ENCODE assay signal across 8 cellular contexts in genomic region chr14:63045234-63045611, GRCh38. TPM values are rescaled to one million over a fixed set of nuclear protein-coding genes. Genes with fewer than 3 reads are reported as not detected.
DNase-seq lines count a peak whose midpoint lies in the region; ATAC-seq, FAIRE-seq and TF ChIP-seq lines count a peak whose summit lies in the region.

TSS of gene KCNH5 (minus strand) at chr14:63045458. CDS start at chr14:63045186, 272 bp downstream.

- no peaks in the 10 kb centered on the region for H3K36me3 Mint-ChIP-seq in nephron progenitor cell (ENCODE audit: low read depth)

- peak within 1 kb of the TSS; percentile 41; the same call in 1 of the 2 replicates for H3K18ac ChIP-seq in H1 (ENCODE audit: extremely low read depth, low read length)

- peak within 1 kb of the TSS; percentile 26; the same call in 1 of the 2 replicates for H2BK15ac ChIP-seq in H1 (ENCODE audit: low read length)

- H3K9me3 Mint-ChIP-seq in nephron progenitor cell: no peaks in the 10 kb centered on the region

- H4K5ac ChIP-seq in H1 (ENCODE audit: insufficient read length, low read depth, low read length): peak within 1 kb of the TSS; percentile 40

- POLR2A ChIA-PET in AG04450 (lab: Yijun Ruan, JAX) (no interaction called here), H1 (lab: Charles Lee; ENCODE audit: partially characterized antibody) (interaction anchor here (0.8 to 1.0 kb wide), 2 partner anchors 35 to 165 kb away, joined by 3 read pairs; no protein-coding TSS in a partner anchor)

- TF ChIP-seq CTCF in AG04450 (IDR thresholded peaks at IDR 0.05; ENCODE audit: low read depth, low read length) (no peak), H1 (IDR thresholded peaks at IDR 0.05; ENCODE audit: control extremely low read depth in 1 of 3, insufficient read depth in 1 of 3, low read depth in 1 of 3, low read length in 3 of 3) (no peak), nephron progenitor cell (IDR thresholded peaks at IDR 0.05) (no peak)

- H3K27me3 ChIP-seq in AG04450 (ENCODE audit: control insufficient read depth, insufficient read depth, low read length) (peaks cover 28% of the 10 kb centered on the region), H1 (replicated peaks in 1 of 4; ENCODE audit: control insufficient read depth in 3 of 4, extremely low read depth in 1 of 4, insufficient read depth in 3 of 4, low read length in 3 of 4) (peaks cover 4 to 24% (median 17%) of the 10 kb centered on the region in 4 experiments), Karpas-422 (ENCODE audit: low read length) (0 out of 2 replicates have a peak, but pooled peaks cover 4% of the 10 kb centered on the region)

- H2BK20ac ChIP-seq in H1 (ENCODE audit: low read length): 0 out of 2 replicates have a peak within 1 kb of the TSS, but pooled peaks have one; percentile 21

- no peak for TF ChIP-seq EP300 in H1 (IDR thresholded peaks at IDR 0.05; ENCODE audit: borderline replicate concordance in 1 of 2, low read depth in 2 of 2, low read length in 2 of 2)

- H4K91ac ChIP-seq in H1 (replicated peaks; ENCODE audit: insufficient read length, low read length): peak within 1 kb of the TSS; percentile 72

- no peaks in the 10 kb centered on the region for H3K79me1 ChIP-seq in H1 (ENCODE audit: low read depth, low read length)

- H4K8ac ChIP-seq in H1 (ENCODE audit: extremely low read depth, insufficient read depth, low read length): peak within 1 kb of the TSS; percentile 39

- H3K4me1 Mint-ChIP-seq in nephron progenitor cell: peaks cover 28% of the 10 kb centered on the region

- peak within 1 kb of the TSS; percentile 64 for H3K4me3 ChIP-seq in AG04450 (ENCODE audit: low read depth, low read length)
- H3K4me3 ChIP-seq in H1 (ENCODE audit: extremely low read depth in 1 of 4, insufficient read depth in 2 of 4, low read depth in 3 of 4, low read length in 4 of 4): peak within 1 kb of the TSS; percentile 51 to 78 (median 66)
- no peak within 1 kb of the TSS for H3K4me3 ChIP-seq in Karpas-422 (ENCODE audit: low read length)

- DNase-seq in AG04450 (ENCODE audit: low read depth, low spot score): no peak
- peak; percentile 44 for DNase-seq in H4 (ENCODE audit: low spot score)
- peak; percentile 3 for DNase-seq in NCI-H526 treated with DMSO at 0.1 percent for 48 hours (lab: John Stamatoyannopoulos, UW)
- peak; percentile 31 to 80 for DNase-seq in H1 (ENCODE audit: low read depth in 1 of 2, low spot score in 2 of 2)
- peak; percentile 91 for DNase-seq in nephron progenitor cell
- no peak for DNase-seq in Karpas-422

- peak within 1 kb of the TSS; percentile 87 for H3K4me3 Mint-ChIP-seq in nephron progenitor cell

- no peak within 1 kb of the TSS for H3K27ac ChIP-seq in AG04450 (ENCODE audit: low read depth, low read length)
- H3K27ac ChIP-seq in H1 (ENCODE audit: low read depth, low read length): no peak within 1 kb of the TSS
- H3K27ac ChIP-seq in Karpas-422 (ENCODE audit: low read length): no peak within 1 kb of the TSS

- H3K36me3 ChIP-seq in H1 (ENCODE audit: control insufficient read depth in 2 of 4, insufficient read depth in 4 of 4, low read length in 3 of 4) (no peaks in the 10 kb centered on the region), Karpas-422 (ENCODE audit: insufficient read depth, low read length) (no peaks in the 10 kb centered on the region)

- H3K4me1 ChIP-seq in H1 (replicated peaks in 1 of 4; ENCODE audit: control insufficient read depth in 3 of 4, insufficient read depth in 4 of 4, low read length in 3 of 4) (peaks cover 0 to 7% (median 1%) of the 10 kb centered on the region in 4 experiments; a peak in 4 of 7 replicates), Karpas-422 (ENCODE audit: low read length) (peaks cover 7% of the 10 kb centered on the region)

- CTCF ChIA-PET in AG04450 (lab: Charles Lee) (interaction anchor here (0.6 to 0.7 kb wide), 2 partner anchors 235 to 882 kb away, joined by 3 read pairs; no protein-coding TSS in a partner anchor), H1 (lab: Charles Lee; ENCODE audit: partially characterized antibody) (interaction anchor here (0.5 to 1.1 kb wide), 3 partner anchors 68 to 1223 kb away, joined by 3 read pairs; no protein-coding TSS in a partner anchor)

- H2BK120ac ChIP-seq in H1 (replicated peaks; ENCODE audit: low read depth, low read length): no peak within 1 kb of the TSS

- peak within 1 kb of the TSS; percentile 82 for H2AFZ ChIP-seq in H1 (ENCODE audit: low read length)
- H2AFZ ChIP-seq in Karpas-422 (ENCODE audit: low read length): no peak within 1 kb of the TSS

- no peak within 1 kb of the TSS for H3K23ac ChIP-seq in H1 (ENCODE audit: insufficient read length)

- no peak for TF ChIP-seq POLR2A in H1 (IDR thresholded peaks at IDR 0.05; ENCODE audit: control extremely low read depth in 1 of 2, low read depth in 2 of 2, low read length in 2 of 2)

- FAIRE-seq in H1 (lab: Jason Lieb, UNC): no peak

- H3K27ac Mint-ChIP-seq in nephron progenitor cell: no peak within 1 kb of the TSS

- H4K20me1 ChIP-seq in H1 (replicated peaks in 1 of 2; ENCODE audit: control insufficient read depth in 1 of 2, insufficient read depth in 2 of 2, low read length in 2 of 2): no peaks in the 10 kb centered on the region
- peaks cover 4% of the 10 kb centered on the region; the same call in 1 of the 2 replicates for H4K20me1 ChIP-seq in Karpas-422 (ENCODE audit: insufficient read depth, low read depth, low read length)

- ATAC-seq in HG03520 (IDR thresholded peaks at IDR 0.05; ENCODE audit: unreplicated experiment): no peak
- no peak for ATAC-seq in GM21619 (IDR thresholded peaks at IDR 0.05; ENCODE audit: unreplicated experiment)

- H3K27me3 Mint-ChIP-seq in nephron progenitor cell (ENCODE audit: low read depth, poor library complexity): peaks cover 27% of the 10 kb centered on the region

- peak within 1 kb of the TSS; percentile 29; the same call in 1 of the 2 replicates for H2BK5ac ChIP-seq in H1 (ENCODE audit: low read depth, low read length)

- H3K9ac ChIP-seq in H1 (replicated peaks in 1 of 4; ENCODE audit: extremely low read depth in 1 of 4, low read depth in 3 of 4, low read length in 3 of 4) (peak within 1 kb of the TSS in 2 of 4 experiments; percentile 20 to 34; a peak in 4 of 7 replicates), Karpas-422 (ENCODE audit: low read length) (no peak within 1 kb of the TSS)

- TF ChIP-seq RAD21 in H1 (IDR thresholded peaks at IDR 0.05 in 1 of 2, conservative IDR thresholded peaks at IDR 0.05 in 1 of 2; ENCODE audit: low read depth in 2 of 2, low read length in 2 of 2): peak in 1 of 2 experiments; percentile 18; a peak in 1 of 4 replicates

- peak within 1 kb of the TSS; percentile 58 to 97 for H3K4me2 ChIP-seq in H1 (ENCODE audit: insufficient read depth in 1 of 2, low read depth in 2 of 2, low read length in 2 of 2)
- H3K4me2 ChIP-seq in Karpas-422 (ENCODE audit: low read depth, low read length, poor library complexity, severe bottlenecking): no peak within 1 kb of the TSS

- H3K9me2 ChIP-seq in Karpas-422 (replicated peaks; ENCODE audit: insufficient read depth, low read length): no peaks in the 10 kb centered on the region

- H3K9me3 ChIP-seq in AG04450 (ENCODE audit: control insufficient read depth, insufficient read depth, low read length) (no peaks in the 10 kb centered on the region), H1 (ENCODE audit: insufficient read depth in 2 of 2, low read depth in 1 of 2, low read length in 1 of 2) (no peaks in the 10 kb centered on the region), Karpas-422 (ENCODE audit: low read length) (no peaks in the 10 kb centered on the region)

- no peak within 1 kb of the TSS for H3K56ac ChIP-seq in H1 (replicated peaks; ENCODE audit: insufficient read length, low read depth, low read length)

- H2BK12ac ChIP-seq in H1 (ENCODE audit: low read depth, low read length): peak within 1 kb of the TSS; percentile 85; the same call in 1 of the 2 replicates

- H3K14ac ChIP-seq in H1 (ENCODE audit: insufficient read length): no peak within 1 kb of the TSS

- no peak within 1 kb of the TSS for H2AK5ac ChIP-seq in H1 (ENCODE audit: low read depth, low read length)

- H3K79me2 ChIP-seq in H1 (ENCODE audit: control insufficient read depth in 1 of 2, insufficient read depth in 2 of 2, low read length in 2 of 2) (no peaks in the 10 kb centered on the region), Karpas-422 (ENCODE audit: low read length) (no peaks in the 10 kb centered on the region)

- WGBS in H1 (ENCODE audit: extremely low coverage in 1 of 2, insufficient coverage in 1 of 2, insufficient read length in 1 of 2, insufficient replicate concordance in 2 of 2, low coverage in 1 of 2, low lambda C conversion rate in 2 of 2, missing lambda C conversion rate in 1 of 2), 2 experiments: 1% methylated on average over 18 of the region's 35 CpGs; no CpG with 5 or more reads in 1 of the 2 experiments

- peaks cover 13% of the 10 kb centered on the region; the same call in 1 of the 2 replicates for H3K23me2 ChIP-seq in H1 (ENCODE audit: low read depth, low read length)

- H3K4ac ChIP-seq in H1 (replicated peaks; ENCODE audit: insufficient read length, low read depth, low read length): no peak within 1 kb of the TSS

TF ChIP-seq in H1, 55 proteins besides CTCF, POLR2A, EP300 and RAD21 (continues in another document):
- TF ChIP-seq TCF12 (IDR thresholded peaks at IDR 0.05; ENCODE audit: low read depth, low read length) (no peak), NRF1 (IDR thresholded peaks at IDR 0.05; ENCODE audit: low read depth, low read length) (peak; percentile 55), ASH2L (IDR thresholded peaks at IDR 0.05; ENCODE audit: low read length) (peak; percentile 16), KDM1A (IDR thresholded peaks at IDR 0.05; ENCODE audit: borderline replicate concordance, low read length) (no peak), TEAD4 (IDR thresholded peaks at IDR 0.05; ENCODE audit: low read depth, low read length) (no peak), EZH2 (IDR thresholded peaks at IDR 0.05; ENCODE audit: low read depth, low read length, severe bottlenecking) (no peak)

RNA-seq across cellular contexts. Expression of gene KCNH5, which starts in this region (rescaled TPM):
- polyA plus RNA-seq in AG04450 (2011; rRNA removed) (0.24 TPM in 2 replicates), H1 (2011; rRNA removed) (0.16 and 0.24 TPM in 2 replicates)
- polyA minus RNA-seq in AG04450 (2011; rRNA and poly(A)+ RNA removed): 0.69 and 1.3 TPM in 2 replicates
- total RNA-seq in H4 (2014; rRNA removed; shearing (Covaris generic)): 0.68 and 2.3 TPM in 2 replicates
- 0.50 and 0.55 TPM in 2 replicates for total RNA-seq in H1 (2021; fragmentation: NEBNext Ultra II Directional; extraction: Animal tissue kit (Norgen Biotek cat#: 25700))
- 0.27 TPM for polyA plus RNA-seq in H1 (2011; cell fraction: cytosol; rRNA removed)
- 0.20 TPM for polyA plus RNA-seq in H1 (2011; cell fraction: nucleus; rRNA removed)
- polyA plus RNA-seq in H1 (2012, experiment 1 of 2): 0.32 to 0.51 TPM (median 0.45 TPM) in 4 replicates
- polyA plus RNA-seq in H1 (2012, experiment 2 of 2): 0.05 TPM
- polyA plus RNA-seq in H1 (2013, experiment 1 of 2): 0.36 TPM
- 0.29 TPM for polyA plus RNA-seq in H1 (2013, experiment 2 of 2)
- 1.4 and 1.6 TPM in 2 replicates for polyA minus RNA-seq in H1 (2011; rRNA and poly(A)+ RNA removed)
- polyA minus RNA-seq in H1 (2011; cell fraction: cytosol; rRNA and poly(A)+ RNA removed): 0.66 TPM
- polyA minus RNA-seq in H1 (2011; cell fraction: nucleus; rRNA and poly(A)+ RNA removed): 2.8 TPM
- total RNA-seq in Karpas-422 (2014; rRNA removed; shearing (Covaris generic); ENCODE audit: low replicate concordance): 0.04 TPM in 1 of 2 replicates, not detected in the other

Comparison
In these comparisons a context has a peak if more than half of its experiments do, and no peak if none do; other contexts are left out.
1. DNase-seq: peak in H4 (single experiment), NCI-H526 treated with DMSO at 0.1 percent for 48 hours (single experiment), H1 (2 of 2) and nephron progenitor cell (single experiment); none in AG04450 (single experiment) and Karpas-422 (single experiment).